Comparison of ENCODE assay signal across 1 cellular context in the genomic region with DNA sequence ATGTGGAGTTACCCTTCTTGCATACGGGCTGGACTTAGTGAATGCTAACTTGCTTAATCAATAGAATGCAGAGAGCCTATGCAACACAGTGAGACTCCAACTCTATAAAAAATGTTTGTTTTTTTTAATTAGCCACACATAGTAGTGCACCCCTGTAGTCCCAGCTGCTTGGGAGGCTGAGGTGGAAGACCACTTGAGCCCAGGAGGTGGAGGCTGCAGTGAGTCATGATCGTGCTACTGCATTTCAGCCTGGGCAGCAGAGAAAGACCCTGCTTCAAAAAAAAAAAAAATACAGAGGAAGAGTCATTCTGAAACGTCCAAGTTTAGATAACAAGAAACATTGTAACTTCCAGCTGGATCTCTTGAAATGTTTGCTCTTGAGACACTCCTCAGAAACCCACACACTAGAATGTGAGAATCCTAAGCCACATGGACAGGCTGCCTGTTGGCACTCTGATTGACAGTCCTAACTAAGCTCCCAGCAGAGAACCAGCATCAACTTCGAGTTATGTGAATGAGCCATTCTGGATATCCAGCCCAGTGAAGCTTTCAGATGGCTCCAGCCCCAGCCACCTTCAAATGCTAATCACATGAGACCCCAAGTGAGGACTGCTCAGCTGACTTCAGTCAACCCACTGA.
A peak's percentile ranks its signal among the peaks of the same experiment; 100 is the strongest.
TF ChIP-seq lines count a peak whose summit lies in the region.

No MANE protein-coding gene starts in this region.

TF ChIP-seq in K562, 482 proteins besides CTCF, POLR2A, EP300 and RAD21 (continued from another document):
- TF ChIP-seq PBX2 (CRISPR knock-in tag; IDR thresholded peaks at IDR 0.05; ENCODE audit: low read depth) = no peak
- TF ChIP-seq PBX2 (tag; conservative IDR thresholded peaks at IDR 0.05; ENCODE audit: low read depth) = 0 out of 2 replicates have a peak, but pooled peaks have one; percentile 18
- no peak for TF ChIP-seq MAFG (tag; conservative IDR thresholded peaks at IDR 0.05)
- TF ChIP-seq, protein P1, sequence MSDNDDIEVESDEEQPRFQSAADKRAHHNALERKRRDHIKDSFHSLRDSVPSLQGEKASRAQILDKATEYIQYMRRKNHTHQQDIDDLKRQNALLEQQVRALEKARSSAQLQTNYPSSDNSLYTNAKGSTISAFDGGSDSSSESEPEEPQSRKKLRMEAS (CRISPR knock-in tag; IDR thresholded peaks at IDR 0.05) = no peak
- TF ChIP-seq ZNF184 (CRISPR knock-in tag; IDR thresholded peaks at IDR 0.05) = no peak
- no peak for TF ChIP-seq CREM (IDR thresholded peaks at IDR 0.05; ENCODE audit: low read depth)
- TF ChIP-seq PKNOX1 (IDR thresholded peaks at IDR 0.05) = peak; percentile 85
- no peak for TF ChIP-seq RBM39 (optimal IDR thresholded peaks at IDR 0.05; ENCODE audit: low read depth, low read length)
- TF ChIP-seq ELF1 (tag; IDR thresholded peaks at IDR 0.05) = no peak
- peak; percentile 45; the same call in 1 of the 2 replicates for TF ChIP-seq ZNF384 (IDR thresholded peaks at IDR 0.05; ENCODE audit: low read depth, low read length)
